In the genomic region with DNA sequence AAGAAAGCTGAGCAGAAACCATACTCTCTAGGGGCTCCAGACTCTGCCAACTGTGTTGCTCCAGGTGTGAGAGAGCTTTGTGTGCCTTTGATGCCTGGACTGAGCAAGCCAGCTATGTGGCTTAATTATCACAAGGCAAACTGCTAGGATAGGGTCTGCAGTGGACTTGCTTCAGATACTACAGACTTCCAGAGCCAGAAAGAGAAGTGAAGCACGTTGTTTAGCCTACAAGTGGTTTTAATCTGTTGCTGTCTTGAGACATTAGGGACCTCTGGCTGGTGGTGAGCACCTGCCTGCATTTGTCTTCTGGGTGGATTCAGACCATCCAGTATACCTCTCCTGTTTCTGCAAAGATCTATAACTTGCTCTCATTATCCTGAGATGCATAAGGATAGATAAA, we compare ENCODE assay signal across 27 cellular contexts.
"Had no signal": no experiment of that assay in that cellular context is flagged by ENCODE, and none has a peak within 500 bp of the region (broad histone marks: within the 10 kb centered on the region; RNA-seq: fewer than 3 reads in every experiment).

No MANE protein-coding gene starts in this region.

- H3K4me1 Mint-ChIP-seq: activated naive CD8-positive, alpha-beta T cell treated with anti-CD3 and anti-CD28 coated beads, Interleukin-2, amount 50 U/mL, for 24 hours; T-helper 17 cell had no signal

- H3K27ac ChIP-seq: ascending aorta, body of pancreas, coronary artery had no signal

- H3K27me3 ChIP-seq: ascending aorta, MG63 had no signal

- DNase-seq: activated CD4-positive, alpha-beta T cell treated with anti-CD3 and anti-CD28 coated beads for 48 hours; activated CD4-positive, alpha-beta T cell treated with anti-CD3 and anti-CD28 coated beads, Interleukin-2, amount 50 U/mL, for 4 hours; activated CD4-positive, CD25-positive, alpha-beta regulatory T cell treated with anti-CD3 and anti-CD28 coated beads, Interleukin-2, amount 50 U/mL, for 72 hours; activated CD8-positive, alpha-beta memory T cell treated with anti-CD3 and anti-CD28 coated beads, Interleukin-2, amount 50 U/mL, for 48 hours; activated CD8-positive, alpha-beta T cell treated with anti-CD3 and anti-CD28 coated beads, Interleukin-2, amount 10 ng/mL, durations not matched to agents 7 days and 5 days; activated effector memory CD4-positive, alpha-beta T cell treated with anti-CD3 and anti-CD28 coated beads, Interleukin-2, amount 50 U/mL, for 16 hours; activated naive CD4-positive, alpha-beta T cell treated with Interleukin-2 at 50 U/mL for 16 hours; activated naive CD8-positive, alpha-beta T cell treated with anti-CD3 and anti-CD28 coated beads, Interleukin-2, amount 50 U/mL, for 24 hours; activated T-cell treated with anti-CD3 and anti-CD28 coated beads, Interleukin-2, amount 50 U/mL, for 24 hours; amniotic stem cell; body of pancreas; central memory CD4-positive, alpha-beta T cell; MG63; MV-4-11; NCI-H187; NCI-H2081; NCI-H446; NCI-H524; NCI-H748 treated with DMSO at 0.1 percent for 48 hours; PC-3; SHP77 treated with DMSO at 0.1 percent for 48 hours; T-helper 17 cell; T-helper 9 cell had no signal

- H3K4me1 ChIP-seq: body of pancreas had no signal

- H3K9me3 ChIP-seq: ascending aorta, body of pancreas, MG63 had no signal

- H3K4me3 Mint-ChIP-seq: activated CD8-positive, alpha-beta T cell treated with anti-CD3 and anti-CD28 coated beads, Interleukin-2, amount 10 ng/mL, durations not matched to agents 7 days and 5 days; activated naive CD8-positive, alpha-beta T cell treated with anti-CD3 and anti-CD28 coated beads, Interleukin-2, amount 50 U/mL, for 24 hours; activated T-cell treated with anti-CD3 and anti-CD28 coated beads, Interleukin-2, amount 50 U/mL, for 24 hours; T-helper 17 cell; WTC11 had no signal

- H3K36me3 Mint-ChIP-seq: activated naive CD4-positive, alpha-beta T cell treated with anti-CD3 and anti-CD28 coated beads, Interleukin-2, amount 50 U/mL, for 72 hours; WTC11 had no signal

- H3K9me3 Mint-ChIP-seq: activated naive CD4-positive, alpha-beta T cell treated with anti-CD3 and anti-CD28 coated beads, Interleukin-2, amount 50 U/mL, for 72 hours; activated naive CD8-positive, alpha-beta T cell treated with anti-CD3 and anti-CD28 coated beads, Interleukin-2, amount 50 U/mL, for 24 hours; activated T-cell treated with anti-CD3 and anti-CD28 coated beads, Interleukin-2, amount 50 U/mL, for 24 hours; WTC11 had no signal

- H3K27ac Mint-ChIP-seq: activated CD8-positive, alpha-beta T cell treated with anti-CD3 and anti-CD28 coated beads, Interleukin-2, amount 10 ng/mL, durations not matched to agents 7 days and 5 days; activated naive CD4-positive, alpha-beta T cell treated with anti-CD3 and anti-CD28 coated beads, Interleukin-2, amount 50 U/mL, for 72 hours; activated naive CD8-positive, alpha-beta T cell treated with anti-CD3 and anti-CD28 coated beads, Interleukin-2, amount 50 U/mL, for 24 hours; activated T-cell treated with anti-CD3 and anti-CD28 coated beads, Interleukin-2, amount 50 U/mL, for 24 hours; T-helper 17 cell; WTC11 had no signal

- H3K27me3 Mint-ChIP-seq: activated naive CD8-positive, alpha-beta T cell treated with anti-CD3 and anti-CD28 coated beads, Interleukin-2, amount 50 U/mL, for 24 hours; activated T-cell treated with anti-CD3 and anti-CD28 coated beads, Interleukin-2, amount 50 U/mL, for 24 hours had no signal

- H3K36me3 ChIP-seq: ascending aorta, MG63 had no signal

- H3K4me3 ChIP-seq: ascending aorta, body of pancreas, coronary artery, MG63 had no signal
